In genomic region chr19:30677702-30678101, GRCh38 we compare ENCODE assay signal across 7 cellular contexts.
"Had no signal": no experiment of that assay in that cellular context is flagged by ENCODE, and none has a peak within 500 bp of the region (broad histone marks: within the 10 kb centered on the region; RNA-seq: fewer than 3 reads in every experiment).

No MANE protein-coding gene starts in this region.

- H3K4me3 Mint-ChIP-seq: IgD-negative memory B cell had no signal

- H3K4me1 Mint-ChIP-seq: IgD-negative memory B cell had no signal

- H3K36me3 Mint-ChIP-seq: IgD-negative memory B cell had no signal

- H3K27ac ChIP-seq: HL-60, KMS-11 had no signal

- H3K4me3 ChIP-seq: K562 had no signal

- H3K4me2 ChIP-seq: KMS-11 had no signal

- DNase-seq: IMR-90, KBM-7, KG1 had no signal

- H3K9ac ChIP-seq: KMS-11 had no signal

- H3K27me3 Mint-ChIP-seq: IgD-negative memory B cell had no signal
